In genomic region chr5:176536902-176537607, GRCh38 we compare ENCODE assay signal across 1 cellular context.
A peak's percentile ranks its signal among the peaks of the same experiment; 100 is the strongest.
TF ChIP-seq lines count a peak whose summit lies in the region.

Gene RNF44, minus strand, starts transcription at chr5:176537402. Its CDS starts 4,930 bp downstream, at chr5:176532472.

TF ChIP-seq in HepG2, 621 proteins besides CTCF, POLR2A, EP300 and RAD21 (continued from another document and continues in another):
- TF ChIP-seq ZBTB46 (CRISPR knock-in tag; IDR thresholded peaks at IDR 0.05; ENCODE audit: borderline replicate concordance) (no peak), NONO (IDR thresholded peaks at IDR 0.05) (no peak), NONO (CRISPR knock-in tag; conservative IDR thresholded peaks at IDR 0.05) (no peak), ZNF138 (CRISPR knock-in tag; IDR thresholded peaks at IDR 0.05; ENCODE audit: low read depth) (no peak), CBFB (CRISPR knock-in tag; IDR thresholded peaks at IDR 0.05) (no peak), HBP1 (CRISPR knock-in tag; IDR thresholded peaks at IDR 0.05; ENCODE audit: low read depth) (no peak), SMYD3 (CRISPR knock-in tag; IDR thresholded peaks at IDR 0.05) (no peak; the same call in 1 of the 2 replicates), ZNF703 (CRISPR knock-in tag; IDR thresholded peaks at IDR 0.05; ENCODE audit: borderline replicate concordance) (no peak), ZNF878 (CRISPR knock-in tag; IDR thresholded peaks at IDR 0.05) (peak; percentile 68), TRIM22 (IDR thresholded peaks at IDR 0.05) (no peak), GATAD1 (CRISPR knock-in tag; IDR thresholded peaks at IDR 0.05) (no peak; the same call in 1 of the 2 replicates), ZBTB1 (CRISPR knock-in tag; IDR thresholded peaks at IDR 0.05; ENCODE audit: borderline replicate concordance) (no peak), ZBED4 (CRISPR knock-in tag; IDR thresholded peaks at IDR 0.05; ENCODE audit: borderline replicate concordance) (0 out of 2 replicates have a peak, but pooled peaks have one; percentile 22), GZF1 (CRISPR knock-in tag; IDR thresholded peaks at IDR 0.05) (no peak), ATF7 (IDR thresholded peaks at IDR 0.05) (no peak), ATF7 (CRISPR knock-in tag; IDR thresholded peaks at IDR 0.05) (no peak), REL (CRISPR knock-in tag; conservative IDR thresholded peaks at IDR 0.05) (no peak), MBD4 (IDR thresholded peaks at IDR 0.05; ENCODE audit: borderline replicate concordance, low read length) (no peak), SNAI1 (CRISPR knock-in tag; IDR thresholded peaks at IDR 0.05; ENCODE audit: borderline replicate concordance) (no peak; the same call in 1 of the 2 replicates), ATM (IDR thresholded peaks at IDR 0.05; ENCODE audit: borderline replicate concordance) (no peak), GLMP (CRISPR knock-in tag; IDR thresholded peaks at IDR 0.05; ENCODE audit: borderline replicate concordance) (no peak), HNF4A (CRISPR knock-in tag; IDR thresholded peaks at IDR 0.05) (no peak), YEATS4 (CRISPR knock-in tag; IDR thresholded peaks at IDR 0.05; ENCODE audit: borderline replicate concordance) (no peak; the same call in 1 of the 2 replicates), ZNF564 (CRISPR knock-in tag; IDR thresholded peaks at IDR 0.05) (no peak), NCOR1 (IDR thresholded peaks at IDR 0.05; ENCODE audit: borderline replicate concordance, low read length) (0 out of 2 replicates have a peak, but pooled peaks have one; percentile 62), GLI4 (CRISPR knock-in tag; IDR thresholded peaks at IDR 0.05; ENCODE audit: borderline replicate concordance) (no peak), ATF4 (CRISPR knock-in tag; IDR thresholded peaks at IDR 0.05) (no peak), PBX3 (CRISPR knock-in tag; IDR thresholded peaks at IDR 0.05; ENCODE audit: borderline replicate concordance) (no peak), NPAS2 (CRISPR knock-in tag; IDR thresholded peaks at IDR 0.05; ENCODE audit: borderline replicate concordance) (no peak), CBX2 (IDR thresholded peaks at IDR 0.05; ENCODE audit: low read depth, low read length) (no peak), CBX2 (CRISPR knock-in tag; IDR thresholded peaks at IDR 0.05; ENCODE audit: low read depth) (no peak), STAT5B (CRISPR knock-in tag; IDR thresholded peaks at IDR 0.05) (no peak), ZNF563 (CRISPR knock-in tag; IDR thresholded peaks at IDR 0.05) (peak; percentile 43; the same call in 1 of the 2 replicates), KAT8 (CRISPR knock-in tag; IDR thresholded peaks at IDR 0.05) (no peak; the same call in none of the 2 replicates), CENPBD1 (CRISPR knock-in tag; IDR thresholded peaks at IDR 0.05; ENCODE audit: borderline replicate concordance, low read depth) (no peak), THAP8 (CRISPR knock-in tag; IDR thresholded peaks at IDR 0.05; ENCODE audit: borderline replicate concordance) (no peak), BORCS8-MEF2B (CRISPR knock-in tag; IDR thresholded peaks at IDR 0.05) (0 out of 2 replicates have a peak, but pooled peaks have one; percentile 13), CREB3 (CRISPR knock-in tag; IDR thresholded peaks at IDR 0.05) (0 out of 2 replicates have a peak, but pooled peaks have one; percentile 17), ZBTB10 (CRISPR knock-in tag; IDR thresholded peaks at IDR 0.05; ENCODE audit: borderline replicate concordance) (no peak), TCF7 (IDR thresholded peaks at IDR 0.05; ENCODE audit: low read depth) (peak; percentile 39; the same call in 1 of the 2 replicates), ZSCAN12 (CRISPR knock-in tag; IDR thresholded peaks at IDR 0.05) (no peak), ZNF644 (CRISPR knock-in tag; IDR thresholded peaks at IDR 0.05; ENCODE audit: low read depth) (no peak), TOE1 (CRISPR knock-in tag; IDR thresholded peaks at IDR 0.05) (no peak), PAF1 (CRISPR knock-in tag; IDR thresholded peaks at IDR 0.05) (no peak), MTERF4 (CRISPR knock-in tag; IDR thresholded peaks at IDR 0.05) (no peak), KLF16 (CRISPR knock-in tag; IDR thresholded peaks at IDR 0.05) (peak in 1 of 2 experiments; percentile 7; a peak in 1 of 4 replicates), IRF2 (CRISPR knock-in tag; IDR thresholded peaks at IDR 0.05) (no peak), ISX (CRISPR knock-in tag; conservative IDR thresholded peaks at IDR 0.05) (no peak), NFRKB (IDR thresholded peaks at IDR 0.05) (no peak), RCOR2 (CRISPR knock-in tag; IDR thresholded peaks at IDR 0.05) (no peak), HOXA3 (CRISPR knock-in tag; IDR thresholded peaks at IDR 0.05) (peak; percentile 64; the same call in 1 of the 2 replicates), ZNF530 (CRISPR knock-in tag; IDR thresholded peaks at IDR 0.05; ENCODE audit: low read depth) (no peak)
